Comparison of ENCODE assay signal across 1 cellular context in the genomic region with DNA sequence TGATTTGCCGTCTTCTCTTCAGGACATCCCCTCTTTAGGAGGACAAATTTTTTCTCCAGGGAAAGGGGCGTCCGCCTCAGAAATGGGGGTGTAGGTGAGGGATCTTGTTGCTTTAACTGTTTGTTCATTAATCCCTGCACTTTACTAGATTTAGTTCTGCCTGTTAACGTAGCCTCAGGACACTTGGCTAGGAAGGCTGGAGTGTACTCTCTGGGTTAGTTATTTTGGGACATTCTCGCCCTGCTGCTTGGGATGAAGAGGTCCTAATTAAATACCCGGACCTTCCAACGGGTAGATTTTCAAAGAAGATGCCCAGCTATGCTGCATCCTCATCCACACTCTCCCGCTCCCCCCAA.
TF ChIP-seq lines count a peak whose summit lies in the region.

No MANE protein-coding gene starts in this region.

TF ChIP-seq in WTC11, 78 proteins besides CTCF, POLR2A, EP300 and RAD21 (continued from another document):
- TF ChIP-seq, protein P1, sequence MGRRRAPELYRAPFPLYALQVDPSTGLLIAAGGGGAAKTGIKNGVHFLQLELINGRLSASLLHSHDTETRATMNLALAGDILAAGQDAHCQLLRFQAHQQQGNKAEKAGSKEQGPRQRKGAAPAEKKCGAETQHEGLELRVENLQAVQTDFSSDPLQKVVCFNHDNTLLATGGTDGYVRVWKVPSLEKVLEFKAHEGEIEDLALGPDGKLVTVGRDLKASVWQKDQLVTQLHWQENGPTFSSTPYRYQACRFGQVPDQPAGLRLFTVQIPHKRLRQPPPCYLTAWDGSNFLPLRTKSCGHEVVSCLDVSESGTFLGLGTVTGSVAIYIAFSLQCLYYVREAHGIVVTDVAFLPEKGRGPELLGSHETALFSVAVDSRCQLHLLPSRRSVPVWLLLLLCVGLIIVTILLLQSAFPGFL (CRISPR knock-in tag; IDR thresholded peaks at IDR 0.05; ENCODE audit: borderline replicate concordance) = no peak
- TF ChIP-seq, protein P2, sequence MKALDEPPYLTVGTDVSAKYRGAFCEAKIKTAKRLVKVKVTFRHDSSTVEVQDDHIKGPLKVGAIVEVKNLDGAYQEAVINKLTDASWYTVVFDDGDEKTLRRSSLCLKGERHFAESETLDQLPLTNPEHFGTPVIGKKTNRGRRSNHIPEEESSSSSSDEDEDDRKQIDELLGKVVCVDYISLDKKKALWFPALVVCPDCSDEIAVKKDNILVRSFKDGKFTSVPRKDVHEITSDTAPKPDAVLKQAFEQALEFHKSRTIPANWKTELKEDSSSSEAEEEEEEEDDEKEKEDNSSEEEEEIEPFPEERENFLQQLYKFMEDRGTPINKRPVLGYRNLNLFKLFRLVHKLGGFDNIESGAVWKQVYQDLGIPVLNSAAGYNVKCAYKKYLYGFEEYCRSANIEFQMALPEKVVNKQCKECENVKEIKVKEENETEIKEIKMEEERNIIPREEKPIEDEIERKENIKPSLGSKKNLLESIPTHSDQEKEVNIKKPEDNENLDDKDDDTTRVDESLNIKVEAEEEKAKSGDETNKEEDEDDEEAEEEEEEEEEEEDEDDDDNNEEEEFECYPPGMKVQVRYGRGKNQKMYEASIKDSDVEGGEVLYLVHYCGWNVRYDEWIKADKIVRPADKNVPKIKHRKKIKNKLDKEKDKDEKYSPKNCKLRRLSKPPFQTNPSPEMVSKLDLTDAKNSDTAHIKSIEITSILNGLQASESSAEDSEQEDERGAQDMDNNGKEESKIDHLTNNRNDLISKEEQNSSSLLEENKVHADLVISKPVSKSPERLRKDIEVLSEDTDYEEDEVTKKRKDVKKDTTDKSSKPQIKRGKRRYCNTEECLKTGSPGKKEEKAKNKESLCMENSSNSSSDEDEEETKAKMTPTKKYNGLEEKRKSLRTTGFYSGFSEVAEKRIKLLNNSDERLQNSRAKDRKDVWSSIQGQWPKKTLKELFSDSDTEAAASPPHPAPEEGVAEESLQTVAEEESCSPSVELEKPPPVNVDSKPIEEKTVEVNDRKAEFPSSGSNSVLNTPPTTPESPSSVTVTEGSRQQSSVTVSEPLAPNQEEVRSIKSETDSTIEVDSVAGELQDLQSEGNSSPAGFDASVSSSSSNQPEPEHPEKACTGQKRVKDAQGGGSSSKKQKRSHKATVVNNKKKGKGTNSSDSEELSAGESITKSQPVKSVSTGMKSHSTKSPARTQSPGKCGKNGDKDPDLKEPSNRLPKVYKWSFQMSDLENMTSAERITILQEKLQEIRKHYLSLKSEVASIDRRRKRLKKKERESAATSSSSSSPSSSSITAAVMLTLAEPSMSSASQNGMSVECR (CRISPR knock-in tag; IDR thresholded peaks at IDR 0.05; ENCODE audit: borderline replicate concordance) = no peak
- TF ChIP-seq, protein P3, sequence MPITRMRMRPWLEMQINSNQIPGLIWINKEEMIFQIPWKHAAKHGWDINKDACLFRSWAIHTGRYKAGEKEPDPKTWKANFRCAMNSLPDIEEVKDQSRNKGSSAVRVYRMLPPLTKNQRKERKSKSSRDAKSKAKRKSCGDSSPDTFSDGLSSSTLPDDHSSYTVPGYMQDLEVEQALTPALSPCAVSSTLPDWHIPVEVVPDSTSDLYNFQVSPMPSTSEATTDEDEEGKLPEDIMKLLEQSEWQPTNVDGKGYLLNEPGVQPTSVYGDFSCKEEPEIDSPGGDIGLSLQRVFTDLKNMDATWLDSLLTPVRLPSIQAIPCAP (CRISPR knock-in tag; IDR thresholded peaks at IDR 0.05) = no peak
- no peak for TF ChIP-seq IRF2 (CRISPR knock-in tag; IDR thresholded peaks at IDR 0.05; ENCODE audit: borderline replicate concordance, low read depth)
